ENCODE assay signal across 22 cellular contexts in the genomic region with DNA sequence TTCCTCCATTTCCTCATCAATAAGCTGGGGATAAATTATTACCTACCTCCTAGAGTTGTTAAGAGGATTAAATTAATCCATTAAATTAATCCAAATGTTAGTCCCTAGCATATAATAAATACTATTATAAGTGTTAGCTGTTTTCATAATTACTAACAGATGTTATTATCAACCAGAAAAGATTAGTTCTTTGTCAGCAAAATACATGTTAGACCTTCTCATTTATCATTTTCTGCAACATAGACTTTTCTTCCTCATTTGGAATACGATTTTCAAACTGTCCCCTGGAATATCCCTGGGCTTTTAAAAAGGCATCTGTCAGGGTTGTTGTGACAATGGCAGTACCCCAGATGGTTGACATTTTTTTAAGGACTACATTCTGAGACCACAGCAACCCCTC.
DNase-seq lines count a peak whose midpoint lies in the region; ATAC-seq, FAIRE-seq and TF ChIP-seq lines count a peak whose summit lies in the region.
"Had no signal": no experiment of that assay in that cellular context is flagged by ENCODE, and none has a peak within 500 bp of the region (broad histone marks: within the 10 kb centered on the region; RNA-seq: fewer than 3 reads in every experiment).

No MANE protein-coding gene starts in this region.

- H3K27ac ChIP-seq in IMR-90 (ENCODE audit: insufficient read depth, low read length) (no peak overlapping the region), endothelial cell of umbilical vein (ENCODE audit: insufficient read depth, low read depth, low read length) (no peak overlapping the region)

- H3K4me2 ChIP-seq in IMR-90 (ENCODE audit: low read depth, low read length): no peak overlapping the region
- H3K4me2 ChIP-seq in endothelial cell of umbilical vein (ENCODE audit: insufficient read depth, low read length): no peak overlapping the region
- H3K4me2 ChIP-seq: GM23338 had no signal

- H4K20me1 ChIP-seq in IMR-90 (ENCODE audit: insufficient read depth, low read length) (no peaks in the 10 kb centered on the region), endothelial cell of umbilical vein (replicated peaks; ENCODE audit: control insufficient read depth, extremely low read depth, insufficient read depth, low read length) (no peaks in the 10 kb centered on the region)

- H4K8ac ChIP-seq in IMR-90 (ENCODE audit: low read depth in 2 of 2, low read length in 2 of 2): no peak overlapping the region

- intact Hi-C loops in IMR-90 (cut with micrococcal nuclease): loop anchor here (5.0 kb wide), 1 partner anchor 52 kb away; no protein-coding TSS in a partner anchor
- intact Hi-C loops in endothelial cell of umbilical vein (cut with micrococcal nuclease): no loop called here

- ATAC-seq in IMR-90 (ENCODE audit: low read depth): no peak
- ATAC-seq: GM23338 had no signal

- no peaks in the 10 kb centered on the region for H3K9me3 ChIP-seq in IMR-90 (ENCODE audit: control insufficient read depth, insufficient read depth, low read length)
- no peaks in the 10 kb centered on the region for H3K9me3 ChIP-seq in endothelial cell of umbilical vein (replicated peaks; ENCODE audit: control insufficient read depth, insufficient read depth, low read length)
- H3K9me3 ChIP-seq: BE2C had no signal

- no peak overlapping the region for H2BK5ac ChIP-seq in IMR-90 (ENCODE audit: low read depth, low read length, poor library complexity, severe bottlenecking)

- H3K18ac ChIP-seq in IMR-90 (ENCODE audit: low read depth, low read length): no peak overlapping the region

- no peaks in the 10 kb centered on the region for H3K27me3 ChIP-seq in IMR-90 (ENCODE audit: control insufficient read depth, insufficient read depth, low read length)
- H3K27me3 ChIP-seq in endothelial cell of umbilical vein (ENCODE audit: control insufficient read depth in 2 of 2, insufficient read depth in 2 of 2, low read length in 2 of 2): no peaks in the 10 kb centered on the region
- H3K27me3 ChIP-seq: BE2C had no signal

- peak; percentile 4 for FAIRE-seq in endothelial cell of umbilical vein (lab: Jason Lieb, UNC)
- no peak for FAIRE-seq in GM12891 (lab: Jason Lieb, UNC)
- FAIRE-seq: G401.6, GM12892, H54, HTR-8/SVneo had no signal

- H3K9me3 Mint-ChIP-seq in nephron progenitor cell: peaks cover 3% of the 10 kb centered on the region
- H3K9me3 Mint-ChIP-seq: CD8-positive, alpha-beta memory T cell had no signal

- TF ChIP-seq CTCF in IMR-90 (conservative IDR thresholded peaks at IDR 0.05; ENCODE audit: low read depth, low read length): no peak
- TF ChIP-seq CTCF in endothelial cell of umbilical vein (IDR thresholded peaks at IDR 0.05; ENCODE audit: extremely low read depth in 1 of 2, insufficient read depth in 1 of 2, low read depth in 1 of 2, low read length in 2 of 2): no peak
- no peak for TF ChIP-seq CTCF in nephron progenitor cell (IDR thresholded peaks at IDR 0.05)

- H3K27ac Mint-ChIP-seq in nephron progenitor cell: no peak overlapping the region
- H3K27ac Mint-ChIP-seq: CD4-positive, CD25-positive, alpha-beta regulatory T cell; CD8-positive, alpha-beta memory T cell; GM23338 had no signal

- H2AK5ac ChIP-seq in IMR-90 (ENCODE audit: low read depth, low read length): no peak overlapping the region

- H3K9me1 ChIP-seq in IMR-90 (ENCODE audit: insufficient read depth, low read length) (peaks cover 5% of the 10 kb centered on the region; the same call in 1 of the 2 replicates), endothelial cell of umbilical vein (replicated peaks; ENCODE audit: control insufficient read depth, extremely low read depth, insufficient read depth, low read length) (no peaks in the 10 kb centered on the region)

- H3K79me1 ChIP-seq in IMR-90 (ENCODE audit: low read depth in 1 of 2, low read length in 2 of 2): peaks cover 8 to 30% of the 10 kb centered on the region in 2 experiments; a peak in 3 of 4 replicates

- H3K9ac ChIP-seq in IMR-90 (ENCODE audit: low read depth, low read length): no peak overlapping the region
- no peak overlapping the region for H3K9ac ChIP-seq in endothelial cell of umbilical vein (replicated peaks; ENCODE audit: extremely low read depth, insufficient read depth, low read length)

- no peaks in the 10 kb centered on the region for H3K79me2 ChIP-seq in endothelial cell of umbilical vein (ENCODE audit: control insufficient read depth, insufficient read depth, low read length)

- H4K91ac ChIP-seq in IMR-90 (ENCODE audit: insufficient read depth, low read depth, low read length): no peak overlapping the region

- no peak overlapping the region for H3K4me3 Mint-ChIP-seq in nephron progenitor cell
- H3K4me3 Mint-ChIP-seq: CD4-positive, CD25-positive, alpha-beta regulatory T cell; CD8-positive, alpha-beta memory T cell; GM23338 had no signal

- TF ChIP-seq RAD21 in IMR-90 (IDR thresholded peaks at IDR 0.05; ENCODE audit: low read length): no peak

- H2AFZ ChIP-seq in IMR-90 (replicated peaks; ENCODE audit: low read length, poor library complexity): no peak overlapping the region
- H2AFZ ChIP-seq in endothelial cell of umbilical vein (ENCODE audit: low read depth, low read length): no peak overlapping the region
- H2AFZ ChIP-seq: GM23338 had no signal

- dilution Hi-C loops in IMR-90 (cut with HindIII; ENCODE audit: low sequenced_read_pairs, unreplicated experiment) (no loop called here), endothelial cell of umbilical vein (cut with MboI; ENCODE audit: extremely low pct_ligation_motif_present, low sequenced_read_pairs) (no loop called here)

- no peak overlapping the region for H2AK9ac ChIP-seq in IMR-90 (replicated peaks; ENCODE audit: low read depth, low read length, poor library complexity)

- no peak for DNase-seq in IMR-90
- DNase-seq in NCI-H82 (lab: John Stamatoyannopoulos, UW): peak; percentile 85
- no peak for DNase-seq in endothelial cell of umbilical vein (ENCODE audit: low read depth, low spot score)
- DNase-seq in GM12891 (ENCODE audit: insufficient read length, low spot score): no peak
- DNase-seq in nephron progenitor cell: no peak
- no peak for DNase-seq in NCI-H2227 treated with DMSO at 0.1 percent for 48 hours (lab: John Stamatoyannopoulos, UW)
- DNase-seq: ACHN; BE2C; C1 segment of cervical spinal cord; CD4-positive, CD25-positive, alpha-beta regulatory T cell; CD8-positive, alpha-beta memory T cell; COR-L47; DMS 273 treated with DMSO at 0.1 percent for 48 hours; DMS53; DND-41; EL; HCEC 1CT had no signal

- no peak overlapping the region for H3K23ac ChIP-seq in IMR-90 (ENCODE audit: low read depth, low read length)

- no peak overlapping the region for H2BK15ac ChIP-seq in IMR-90 (ENCODE audit: low read depth, low read length)

- in situ Hi-C loops in IMR-90 (cut with MboI; ENCODE audit: low sequenced_read_pairs): no loop called here

- H3K4me3 ChIP-seq in IMR-90 (ENCODE audit: insufficient read depth, low read depth, low read length) (no peak overlapping the region), endothelial cell of umbilical vein (replicated peaks in 1 of 3; ENCODE audit: insufficient read depth in 1 of 3, low read depth in 1 of 3, low read length in 3 of 3) (no peak overlapping the region)
- H3K4me3 ChIP-seq: GM23338 had no signal

- peaks cover 68% of the 10 kb centered on the region for H3K36me3 Mint-ChIP-seq in nephron progenitor cell (ENCODE audit: low read depth)

- no peak overlapping the region for H2BK20ac ChIP-seq in IMR-90 (ENCODE audit: low read depth, low read length)

- H3K4me1 ChIP-seq in IMR-90 (ENCODE audit: control insufficient read depth, insufficient read depth, low read length) (peaks cover 2% of the 10 kb centered on the region; the same call in 1 of the 2 replicates), endothelial cell of umbilical vein (ENCODE audit: control insufficient read depth, extremely low read depth, insufficient read depth, low read length) (peaks cover 13% of the 10 kb centered on the region)
- H3K4me1 ChIP-seq: BE2C had no signal

- POLR2A ChIA-PET in IMR-90 (lab: Charles Lee; ENCODE audit: unreplicated experiment) (no interaction called here), endothelial cell of umbilical vein (lab: Charles Lee) (no interaction called here)

- H3K27me3 Mint-ChIP-seq in nephron progenitor cell (ENCODE audit: low read depth, poor library complexity): no peaks in the 10 kb centered on the region
- H3K27me3 Mint-ChIP-seq: CD4-positive, CD25-positive, alpha-beta regulatory T cell; CD8-positive, alpha-beta memory T cell had no signal

- no peak for TF ChIP-seq POLR2A in IMR-90 (IDR thresholded peaks at IDR 0.05; ENCODE audit: low read depth, low read length)
- no peak for TF ChIP-seq POLR2A in endothelial cell of umbilical vein (IDR thresholded peaks at IDR 0.05; ENCODE audit: low read depth, low read length)
- TF ChIP-seq POLR2A in GM12891 (IDR thresholded peaks at IDR 0.05; ENCODE audit: low read depth, low read length): no peak

- BruUV-seq in IMR-90 (replicated peaks; lab: Mats Ljungman, UMichigan) (no TSS peak), endothelial cell of umbilical vein (replicated peaks; lab: Mats Ljungman, UMichigan) (no TSS peak)

- CTCF ChIA-PET in IMR-90 (lab: Yijun Ruan, JAX): interaction anchor here (0.6 kb wide), 1 partner anchor 425 kb away, joined by 6 read pairs; no protein-coding TSS in a partner anchor
- CTCF ChIA-PET in endothelial cell of umbilical vein (lab: Charles Lee): interaction anchor here (0.7 to 2.1 kb wide), 4 partner anchors 9 to 166 kb away, joined by 3 to 12 read pairs (median 6); no protein-coding TSS in a partner anchor

- H3K56ac ChIP-seq in IMR-90 (ENCODE audit: extremely low read depth, insufficient read depth, low read length): no peak overlapping the region

- H3K14ac ChIP-seq in IMR-90 (replicated peaks; ENCODE audit: low read depth, low read length): no peak overlapping the region

- H3K36me3 ChIP-seq in IMR-90 (ENCODE audit: control insufficient read depth, insufficient read depth, low read length) (peaks cover 12% of the 10 kb centered on the region), endothelial cell of umbilical vein (ENCODE audit: control insufficient read depth in 2 of 2, extremely low read depth in 1 of 2, insufficient read depth in 2 of 2, low read length in 2 of 2) (peaks cover 2 to 5% of the 10 kb centered on the region in 2 experiments)

- no peak overlapping the region for H2BK120ac ChIP-seq in IMR-90 (ENCODE audit: low read depth, low read length)

- WGBS in IMR-90 (ENCODE audit: extremely low coverage in 2 of 2, insufficient read length in 1 of 2), 2 experiments: 17% methylated on average over 1 of the region's 1 CpG; no CpG with 5 or more reads in 1 of the 2 experiments

- H3K4ac ChIP-seq in IMR-90 (ENCODE audit: low read depth, low read length): no peak overlapping the region

- no peaks in the 10 kb centered on the region for H3K4me1 Mint-ChIP-seq in nephron progenitor cell

- no peak overlapping the region for H4K5ac ChIP-seq in IMR-90 (ENCODE audit: low read depth, low read length)

TF ChIP-seq in IMR-90, 13 proteins besides CTCF, POLR2A, EP300 and RAD21 (continues in another document):
- TF ChIP-seq FOS (IDR thresholded peaks at IDR 0.05; ENCODE audit: low read depth, low read length): no peak

TF ChIP-seq in GM12891, 5 proteins besides CTCF, POLR2A, EP300 and RAD21 (continues in another document):
- TF ChIP-seq TAF1 (IDR thresholded peaks at IDR 0.05; ENCODE audit: low read depth, low read length): no peak
- no peak for TF ChIP-seq SPI1 (IDR thresholded peaks at IDR 0.05; ENCODE audit: low read depth, low read length)
- no peak for TF ChIP-seq POLR2AphosphoS5 (IDR thresholded peaks at IDR 0.05; ENCODE audit: low read depth, low read length)
- TF ChIP-seq PAX5 (IDR thresholded peaks at IDR 0.05; ENCODE audit: insufficient read depth, low read length, severe bottlenecking): no peak
